Comparison of ENCODE assay signal across 26 cellular contexts in the genomic region with DNA sequence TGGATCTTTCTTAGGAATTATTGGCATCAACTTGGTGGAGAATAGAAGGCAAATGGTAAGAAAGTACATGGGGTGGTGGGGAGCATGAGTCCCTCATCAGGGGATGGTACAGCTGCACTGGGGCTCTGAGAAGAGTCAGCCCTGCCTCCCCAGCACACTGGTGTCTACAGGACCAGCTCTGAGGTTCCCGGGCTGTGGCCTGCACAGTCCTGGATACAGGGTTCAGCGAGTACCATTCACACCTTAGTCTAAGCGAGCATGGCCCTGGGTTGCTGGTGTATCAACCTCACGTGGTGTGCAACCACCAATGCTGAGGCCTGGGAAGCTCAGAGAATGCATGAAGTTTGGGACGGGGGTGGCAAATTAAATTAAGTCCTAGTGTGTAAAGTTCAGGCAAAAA.
"Had no signal": no experiment of that assay in that cellular context is flagged by ENCODE, and none has a peak within 500 bp of the region (broad histone marks: within the 10 kb centered on the region; RNA-seq: fewer than 3 reads in every experiment).

No MANE protein-coding gene starts in this region.

- H3K4me1 Mint-ChIP-seq: IgD-negative memory B cell, T-helper 17 cell had no signal

- DNase-seq: activated CD4-positive, alpha-beta T cell treated with anti-CD3 and anti-CD28 coated beads for 48 hours; activated CD4-positive, alpha-beta T cell treated with anti-CD3 and anti-CD28 coated beads, Interleukin-2, amount 50 U/mL, for 4 hours; activated CD4-positive, CD25-positive, alpha-beta regulatory T cell treated with anti-CD3 and anti-CD28 coated beads, Interleukin-2, amount 50 U/mL, for 72 hours; activated CD8-positive, alpha-beta memory T cell treated with anti-CD3 and anti-CD28 coated beads for 24 hours; activated gamma-delta T cell treated with Interleukin-2 at 50 U/mL for 16 hours; activated naive CD4-positive, alpha-beta T cell treated with anti-CD3 and anti-CD28 coated beads, Interleukin-2, amount 10 ng/mL, durations not matched to agents 7 days and 5 days; activated naive CD8-positive, alpha-beta T cell treated with anti-CD3 and anti-CD28 coated beads for 36 hours; activated T-cell treated with anti-CD3 and anti-CD28 coated beads, Interleukin-2, amount 50 U/mL, for 4 hours; caudate nucleus; KG1; NCI-H1048; NCI-H146; NCI-H1930; NCI-H2107; NCI-H2171 treated with DMSO at 0.1 percent for 48 hours; NCI-H226; NCI-H510A; NCI-H526 treated with DMSO at 0.1 percent for 48 hours; NCI-H82; OCI-M1; SHP77; T-helper 17 cell; T-helper 9 cell had no signal

- H3K4me3 Mint-ChIP-seq: activated naive CD4-positive, alpha-beta T cell treated with anti-CD3 and anti-CD28 coated beads, Interleukin-2, amount 10 ng/mL, durations not matched to agents 7 days and 5 days; activated naive CD8-positive, alpha-beta T cell treated with anti-CD3 and anti-CD28 coated beads for 36 hours; activated T-cell treated with anti-CD3 and anti-CD28 coated beads, Interleukin-2, amount 50 U/mL, for 4 hours; IgD-negative memory B cell; T-helper 17 cell; WTC11 had no signal

- H3K36me3 Mint-ChIP-seq: activated naive CD4-positive, alpha-beta T cell treated with anti-CD3 and anti-CD28 coated beads, Interleukin-2, amount 10 ng/mL, durations not matched to agents 7 days and 5 days; activated naive CD8-positive, alpha-beta T cell treated with anti-CD3 and anti-CD28 coated beads for 36 hours; IgD-negative memory B cell; WTC11 had no signal

- ATAC-seq: activated T-cell treated with anti-CD3 and anti-CD28 coated beads, Interleukin-2, amount 50 U/mL, for 4 hours; Panc1; T-helper 17 cell; WTC11 had no signal

- H3K27ac Mint-ChIP-seq: activated naive CD4-positive, alpha-beta T cell treated with anti-CD3 and anti-CD28 coated beads, Interleukin-2, amount 10 ng/mL, durations not matched to agents 7 days and 5 days; activated naive CD8-positive, alpha-beta T cell treated with anti-CD3 and anti-CD28 coated beads for 36 hours; IgD-negative memory B cell; T-helper 17 cell; WTC11 had no signal
